Comparison of ENCODE assay signal across 8 cellular contexts in genomic region chr1:151311589-151312331, GRCh38. TPM values are rescaled to one million over a fixed set of nuclear protein-coding genes. Genes with fewer than 3 reads are reported as not detected.
DNase-seq lines count a peak whose midpoint lies in the region; ATAC-seq and TF ChIP-seq lines count a peak whose summit lies in the region.

No MANE protein-coding gene starts in this region.

- intact Hi-C loops in left ventricle myocardium inferior (cut with micrococcal nuclease): no loop called here

- H3K9ac ChIP-seq in DND-41 (ENCODE audit: low read depth, low read length): no peak overlapping the region

- peak overlapping the region; percentile 55 for H3K4me3 Mint-ChIP-seq in activated naive CD8-positive, alpha-beta T cell treated with anti-CD3 and anti-CD28 coated beads for 36 hours

- H3K79me2 ChIP-seq in DND-41 (ENCODE audit: insufficient read depth, low read length): peaks cover 11% of the 10 kb centered on the region; the same call in 1 of the 2 replicates

- H3K4me3 ChIP-seq in DND-41 (ENCODE audit: low read depth in 1 of 2, low read length in 2 of 2) (no peak overlapping the region), SJCRH30 (no peak overlapping the region), left ventricle myocardium inferior (no peak overlapping the region), skin epidermis (no peak overlapping the region), WERI-Rb-1 (ENCODE audit: low read depth, low read length) (no peak overlapping the region)

- no peaks in the 10 kb centered on the region for H3K27me3 Mint-ChIP-seq in activated naive CD8-positive, alpha-beta T cell treated with anti-CD3 and anti-CD28 coated beads for 36 hours

- H3K36me3 Mint-ChIP-seq in activated naive CD8-positive, alpha-beta T cell treated with anti-CD3 and anti-CD28 coated beads for 36 hours: peaks cover 22% of the 10 kb centered on the region

- H2AFZ ChIP-seq in DND-41 (ENCODE audit: low read depth, low read length): no peak overlapping the region

- TF ChIP-seq CTCF in DND-41 (IDR thresholded peaks at IDR 0.05; ENCODE audit: borderline replicate concordance, extremely low read depth, low read length, poor library complexity, severe bottlenecking) (no peak), left ventricle myocardium inferior (IDR thresholded peaks at IDR 0.05; ENCODE audit: borderline replicate concordance) (no peak), WERI-Rb-1 (IDR thresholded peaks at IDR 0.05; ENCODE audit: low read depth, low read length) (no peak)

- H4K20me1 ChIP-seq in DND-41 (ENCODE audit: insufficient read depth, low read length): peaks cover 12% of the 10 kb centered on the region

- DNase-seq in DND-41: no peak
- DNase-seq in SJCRH30: peak; percentile 59 to 66
- DNase-seq in activated naive CD8-positive, alpha-beta T cell treated with anti-CD3 and anti-CD28 coated beads for 36 hours: peak; percentile 81
- DNase-seq in left ventricle myocardium inferior: peak; percentile 50
- DNase-seq in middle frontal gyrus (ENCODE audit: extremely low spot score, low spot score): no peak
- no peak for DNase-seq in WERI-Rb-1

- no peak overlapping the region for H3K4me2 ChIP-seq in DND-41 (ENCODE audit: insufficient read depth, low read length)

- no peaks in the 10 kb centered on the region for H3K27me3 ChIP-seq in DND-41 (ENCODE audit: insufficient read depth, low read length, poor library complexity)
- no peaks in the 10 kb centered on the region for H3K27me3 ChIP-seq in SJCRH30
- H3K27me3 ChIP-seq in left ventricle myocardium inferior (ENCODE audit: low read depth): no peaks in the 10 kb centered on the region
- H3K27me3 ChIP-seq in WERI-Rb-1 (ENCODE audit: insufficient read depth, low read depth, severe bottlenecking): no peaks in the 10 kb centered on the region

- H3K27ac ChIP-seq in DND-41 (ENCODE audit: low read length) (no peak overlapping the region), SJCRH30 (peak overlapping the region; percentile 78), left ventricle myocardium inferior (replicated peaks) (peak overlapping the region; percentile 80), skin epidermis (peak overlapping the region in 20 of 21 experiments; percentile 15 to 84 (median 72)), WERI-Rb-1 (no peak overlapping the region)

- H3K9me3 ChIP-seq in DND-41 (ENCODE audit: insufficient read depth, low read length, severe bottlenecking) (no peaks in the 10 kb centered on the region), SJCRH30 (replicated peaks) (no peaks in the 10 kb centered on the region), left ventricle myocardium inferior (replicated peaks) (no peaks in the 10 kb centered on the region), WERI-Rb-1 (ENCODE audit: severe bottlenecking) (no peaks in the 10 kb centered on the region)

- H3K4me1 ChIP-seq in DND-41 (ENCODE audit: insufficient read depth, low read length) (no peaks in the 10 kb centered on the region), SJCRH30 (peaks cover 57% of the 10 kb centered on the region), left ventricle myocardium inferior (peaks cover 80% of the 10 kb centered on the region)

- H3K36me3 ChIP-seq in DND-41 (ENCODE audit: insufficient read depth, low read length) (peaks cover 95% of the 10 kb centered on the region), SJCRH30 (peaks cover 26% of the 10 kb centered on the region), left ventricle myocardium inferior (peaks cover 54% of the 10 kb centered on the region), WERI-Rb-1 (peaks cover 98% of the 10 kb centered on the region)

- H3K9me3 Mint-ChIP-seq in activated naive CD8-positive, alpha-beta T cell treated with anti-CD3 and anti-CD28 coated beads for 36 hours: no peaks in the 10 kb centered on the region

- H3K27ac Mint-ChIP-seq in activated naive CD8-positive, alpha-beta T cell treated with anti-CD3 and anti-CD28 coated beads for 36 hours: peak overlapping the region; percentile 99

- peaks cover 49% of the 10 kb centered on the region for H3K4me1 Mint-ChIP-seq in activated naive CD8-positive, alpha-beta T cell treated with anti-CD3 and anti-CD28 coated beads for 36 hours

- ATAC-seq in DND-41 (ENCODE audit: insufficient read depth, low read depth): 0 out of 3 replicates have a peak, but pooled peaks have one; percentile 22
- no peak for ATAC-seq in HG02884 (IDR thresholded peaks at IDR 0.05; ENCODE audit: unreplicated experiment)

RNA-seq across cellular contexts. Expression of gene PI4KB, which starts 15.5 kb away (rescaled TPM):
- total RNA-seq in SJCRH30 (2014; rRNA removed; shearing (Covaris generic)): 29.4 and 32.3 TPM in 2 replicates
- total RNA-seq in activated naive CD8-positive, alpha-beta T cell treated with anti-CD3 and anti-CD28 coated beads for 36 hours: 10 to 100 TPM; 46.4 to 49.4 TPM
- total RNA-seq in left ventricle myocardium inferior: 44.5 TPM

RNA-seq across cellular contexts. Expression of gene ZNF687, which starts 29.7 kb away (rescaled TPM):
- 16.1 and 17.6 TPM in 2 replicates for total RNA-seq in SJCRH30 (2014; rRNA removed; shearing (Covaris generic))
- 10 to 100 TPM; 27.0 to 29.9 TPM for total RNA-seq in activated naive CD8-positive, alpha-beta T cell treated with anti-CD3 and anti-CD28 coated beads for 36 hours
- total RNA-seq in left ventricle myocardium inferior: 11.2 TPM

RNA-seq across cellular contexts. Expression of gene RFX5, which starts 35.3 kb away (rescaled TPM):
- 29.1 and 33.2 TPM in 2 replicates for total RNA-seq in SJCRH30 (2014; rRNA removed; shearing (Covaris generic))
- total RNA-seq in activated naive CD8-positive, alpha-beta T cell treated with anti-CD3 and anti-CD28 coated beads for 36 hours: 10 to 100 TPM; 55.2 to 58.6 TPM
- 21.0 TPM for total RNA-seq in left ventricle myocardium inferior

RNA-seq across cellular contexts. Expression of gene PSMD4, which starts 57.2 kb away (rescaled TPM):
- total RNA-seq in SJCRH30 (2014; rRNA removed; shearing (Covaris generic)): 130 and 132 TPM in 2 replicates
- total RNA-seq in activated naive CD8-positive, alpha-beta T cell treated with anti-CD3 and anti-CD28 coated beads for 36 hours: 100 to 1,000 TPM; 217 to 249 TPM
- total RNA-seq in left ventricle myocardium inferior: 142 TPM

Comparison
In these comparisons a context has a peak if more than half of its experiments do, and no peak if none do; other contexts are left out.
1. DNase-seq: peak in SJCRH30 (2 of 2), activated naive CD8-positive, alpha-beta T cell treated with anti-CD3 and anti-CD28 coated beads for 36 hours (single experiment) and left ventricle myocardium inferior (single experiment); none in DND-41 (single experiment), middle frontal gyrus (single experiment) and WERI-Rb-1 (single experiment).
2. H3K27ac ChIP-seq: peak in SJCRH30 (single experiment), left ventricle myocardium inferior (single experiment) and skin epidermis (20 of 21); none in DND-41 (single experiment) and WERI-Rb-1 (single experiment).